Comparison of ENCODE assay signal across 8 cellular contexts in genomic region chr22:46791201-46791731, GRCh38. TPM values are rescaled to one million over a fixed set of nuclear protein-coding genes. Genes with fewer than 3 reads are reported as not detected.
A peak's percentile ranks its signal among the peaks of the same experiment; 100 is the strongest.
DNase-seq lines count a peak whose midpoint lies in the region; ATAC-seq and TF ChIP-seq lines count a peak whose summit lies in the region.

No MANE protein-coding gene starts in this region.

- ATAC-seq in HG03175 (IDR thresholded peaks at IDR 0.05; ENCODE audit: unreplicated experiment) (peak; percentile 42), mucosa of descending colon (peak; percentile 84), HG03139 (IDR thresholded peaks at IDR 0.05; ENCODE audit: unreplicated experiment) (no peak)
- ATAC-seq in stimulated activated naive B cell treated with anti-CD40 and anti-IgM and Interleukin-4, amounts not matched to agents 10 μg/mL and 1 μg/mL and 100 μg/mL, for 72 hours (replicated peaks), result peak; percentile 92 to 97

- peak; percentile 72 for DNase-seq in activated CD4-positive, alpha-beta T cell treated with anti-CD3 and anti-CD28 coated beads for 1 hour
- DNase-seq in caudate nucleus (lab: John Stamatoyannopoulos, UW) (peak in 43 of 61 donors; percentile 21 to 80 (median 53)), mucosa of descending colon (peak in 1 of 3 donors; percentile 59), mesenteric fat pad (ENCODE audit: low spot score) (no peak), HEK293T (ENCODE audit: extremely low spot score) (no peak)
- peak; percentile 32 for DNase-seq in stimulated activated naive B cell treated with anti-CD40 and anti-IgM and Interleukin-4, amounts not matched to agents 10 μg/mL and 1 μg/mL and 100 μg/mL, for 72 hours

- intact Hi-C loops in mucosa of descending colon (cut with DNase I, micrococcal nuclease), result no loop called here

- TF ChIP-seq CTCF in mucosa of descending colon (IDR thresholded peaks at IDR 0.05), result no peak

- H3K27ac ChIP-seq in caudate nucleus (ENCODE audit: low read depth, low read length), result peak overlapping the region; percentile 85

- CTCF ChIA-PET in HEK293T (lab: Yijun Ruan, JAX), result interaction anchor here (1.6 kb wide), 1 partner anchor 12 kb away, joined by 5 read pairs; no protein-coding TSS in a partner anchor

- H3K4me1 Mint-ChIP-seq in stimulated activated naive B cell treated with anti-CD40 and anti-IgM and Interleukin-4, amounts not matched to agents 10 μg/mL and 1 μg/mL and 100 μg/mL, for 72 hours, result peaks cover 34 to 63% of the 10 kb centered on the region in 2 donors

- H3K4me3 Mint-ChIP-seq in stimulated activated naive B cell treated with anti-CD40 and anti-IgM and Interleukin-4, amounts not matched to agents 10 μg/mL and 1 μg/mL and 100 μg/mL, for 72 hours, result peak overlapping the region; percentile 51 to 70

- POLR2A ChIA-PET in HEK293T (lab: Yijun Ruan, JAX), result no interaction called here

- no peaks in the 10 kb centered on the region for H3K36me3 ChIP-seq in mucosa of descending colon (ENCODE audit: low read depth)

- no peaks in the 10 kb centered on the region for H3K9me3 ChIP-seq in mucosa of descending colon

- no peaks in the 10 kb centered on the region for H3K27me3 Mint-ChIP-seq in stimulated activated naive B cell treated with anti-CD40 and anti-IgM and Interleukin-4, amounts not matched to agents 10 μg/mL and 1 μg/mL and 100 μg/mL, for 72 hours

- H3K36me3 Mint-ChIP-seq in stimulated activated naive B cell treated with anti-CD40 and anti-IgM and Interleukin-4, amounts not matched to agents 10 μg/mL and 1 μg/mL and 100 μg/mL, for 72 hours, result peaks cover 36 to 39% of the 10 kb centered on the region in 2 donors

- peak overlapping the region; percentile 97 for H3K27ac Mint-ChIP-seq in stimulated activated naive B cell treated with anti-CD40 and anti-IgM and Interleukin-4, amounts not matched to agents 10 μg/mL and 1 μg/mL and 100 μg/mL, for 72 hours

- peaks cover 6% of the 10 kb centered on the region for H3K4me1 ChIP-seq in mucosa of descending colon (ENCODE audit: low read depth)

- no peaks in the 10 kb centered on the region for H3K9me3 Mint-ChIP-seq in stimulated activated naive B cell treated with anti-CD40 and anti-IgM and Interleukin-4, amounts not matched to agents 10 μg/mL and 1 μg/mL and 100 μg/mL, for 72 hours

- H3K4me3 ChIP-seq in mucosa of descending colon, result no peak overlapping the region

TF ChIP-seq in HEK293T, 16 proteins besides CTCF, POLR2A, EP300 and RAD21:
- TF ChIP-seq FOXM1 (IDR thresholded peaks at IDR 0.05; ENCODE audit: borderline replicate concordance) (no peak), HDGF (IDR thresholded peaks at IDR 0.05; ENCODE audit: borderline replicate concordance) (no peak), NFRKB (IDR thresholded peaks at IDR 0.05) (no peak), CTBP1 (IDR thresholded peaks at IDR 0.05; ENCODE audit: borderline replicate concordance) (no peak), ELF4 (IDR thresholded peaks at IDR 0.05) (no peak), FOXK2 (IDR thresholded peaks at IDR 0.05) (no peak), LEF1 (IDR thresholded peaks at IDR 0.05; ENCODE audit: borderline replicate concordance) (no peak), SUZ12 (IDR thresholded peaks at IDR 0.05) (no peak), FOXA1 (IDR thresholded peaks at IDR 0.05) (no peak), BHLHE40 (IDR thresholded peaks at IDR 0.05; ENCODE audit: borderline replicate concordance) (no peak)
- TF ChIP-seq, protein P1, sequence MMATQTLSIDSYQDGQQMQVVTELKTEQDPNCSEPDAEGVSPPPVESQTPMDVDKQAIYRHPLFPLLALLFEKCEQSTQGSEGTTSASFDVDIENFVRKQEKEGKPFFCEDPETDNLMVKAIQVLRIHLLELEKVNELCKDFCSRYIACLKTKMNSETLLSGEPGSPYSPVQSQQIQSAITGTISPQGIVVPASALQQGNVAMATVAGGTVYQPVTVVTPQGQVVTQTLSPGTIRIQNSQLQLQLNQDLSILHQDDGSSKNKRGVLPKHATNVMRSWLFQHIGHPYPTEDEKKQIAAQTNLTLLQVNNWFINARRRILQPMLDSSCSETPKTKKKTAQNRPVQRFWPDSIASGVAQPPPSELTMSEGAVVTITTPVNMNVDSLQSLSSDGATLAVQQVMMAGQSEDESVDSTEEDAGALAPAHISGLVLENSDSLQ (IDR thresholded peaks at IDR 0.05), result no peak

RNA-seq across cellular contexts. Expression of gene TBC1D22A, which starts 28.8 kb away (rescaled TPM):
- total RNA-seq in mucosa of descending colon (10 to 100 TPM; 35.6 to 51.9 (median 41.8) TPM), mesenteric fat pad (24.5 TPM)

RNA-seq across cellular contexts. Expression of gene CERK, which starts 53.2 kb away (rescaled TPM):
- total RNA-seq in mucosa of descending colon (10 to 100 TPM; 40.3 to 51.7 (median 50.0) TPM), mesenteric fat pad (30.8 TPM)

Comparison
In these comparisons a context has a peak if more than half of its experiments do, and no peak if none do; other contexts are left out.
1. DNase-seq: peak in activated CD4-positive, alpha-beta T cell treated with anti-CD3 and anti-CD28 coated beads for 1 hour (single experiment), caudate nucleus (43 of 61) and stimulated activated naive B cell treated with anti-CD40 and anti-IgM and Interleukin-4, amounts not matched to agents 10 μg/mL and 1 μg/mL and 100 μg/mL, for 72 hours (single experiment); none in mesenteric fat pad (single experiment) and HEK293T (single experiment).